In genomic region chr1:25447547-25447946, GRCh38 we compare ENCODE assay signal across 1 cellular context.
TF ChIP-seq lines count a peak whose summit lies in the region.

No MANE protein-coding gene starts in this region.

TF ChIP-seq in HepG2, 621 proteins besides CTCF, POLR2A, EP300 and RAD21 (continued from another document):
- no peak for TF ChIP-seq ZNF280B (CRISPR knock-in tag; IDR thresholded peaks at IDR 0.05; ENCODE audit: borderline replicate concordance)
- TF ChIP-seq ZNF792 (CRISPR knock-in tag; IDR thresholded peaks at IDR 0.05): no peak
- no peak for TF ChIP-seq LRRFIP1 (CRISPR knock-in tag; conservative IDR thresholded peaks at IDR 0.05)
- no peak for TF ChIP-seq ZNF784 (CRISPR knock-in tag; IDR thresholded peaks at IDR 0.05; ENCODE audit: borderline replicate concordance)
